In genomic region chr10:132232553-132232949, GRCh38 we compare ENCODE assay signal across 10 cellular contexts. TPM values are rescaled to one million over a fixed set of nuclear protein-coding genes. Genes with fewer than 3 reads are reported as not detected.
DNase-seq lines count a peak whose midpoint lies in the region; ATAC-seq and TF ChIP-seq lines count a peak whose summit lies in the region.
"Had no signal": no experiment of that assay in that cellular context is flagged by ENCODE, and none has a peak within 500 bp of the region (broad histone marks: within the 10 kb centered on the region; RNA-seq: fewer than 3 reads in every experiment).

No MANE protein-coding gene starts in this region.

- peak overlapping the region; percentile 43 for H3K4me3 Mint-ChIP-seq in CD4-positive, alpha-beta T cell
- H3K4me3 Mint-ChIP-seq in GM23338 = no peak overlapping the region
- H3K4me3 Mint-ChIP-seq: type B pancreatic cell had no signal

- no peaks in the 10 kb centered on the region for H3K27me3 Mint-ChIP-seq in CD4-positive, alpha-beta T cell
- peaks cover 2% of the 10 kb centered on the region for H3K27me3 Mint-ChIP-seq in GM23338 (ENCODE audit: insufficient read depth, low read depth, poor library complexity)
- H3K27me3 Mint-ChIP-seq: type B pancreatic cell had no signal

- no peak overlapping the region for H2AFZ ChIP-seq in GM23338

- POLR2A ChIA-PET in CD4-positive, alpha-beta T cell (lab: Charles Lee) = no interaction called here

- H3K4me1 ChIP-seq in GM23338 (ENCODE audit: insufficient read depth) = no peaks in the 10 kb centered on the region

- H3K27me3 ChIP-seq in CD4-positive, alpha-beta T cell (ENCODE audit: control insufficient read depth, insufficient read depth, low read length) = no peaks in the 10 kb centered on the region
- no peaks in the 10 kb centered on the region for H3K27me3 ChIP-seq in GM23338 (ENCODE audit: insufficient read depth)

- H3K4me3 ChIP-seq in GM23338 = no peak overlapping the region

- DNase-seq in CD4-positive, alpha-beta T cell = no peak
- peak; percentile 69 to 71 for DNase-seq in Kasumi-1 (lab: John Stamatoyannopoulos, UW)
- DNase-seq in activated CD4-positive, alpha-beta T cell treated with anti-CD3 and anti-CD28 coated beads, Interleukin-2, amount 50 U/mL, for 48 hours = peak; percentile 36 to 47
- peak; percentile 13 for DNase-seq in midbrain (lab: John Stamatoyannopoulos, UW)
- no peak for DNase-seq in NCI-H226
- DNase-seq in mesenteric fat pad (ENCODE audit: low spot score) = no peak
- DNase-seq in GM23338 (ENCODE audit: low spot score) = no peak
- DNase-seq: NCI-H2029 had no signal

- no peaks in the 10 kb centered on the region for H3K36me3 Mint-ChIP-seq in CD4-positive, alpha-beta T cell (ENCODE audit: low read depth)
- no peaks in the 10 kb centered on the region; the same call in 2 of the 3 replicates for H3K36me3 Mint-ChIP-seq in GM23338 (ENCODE audit: low read depth)
- H3K36me3 Mint-ChIP-seq: type B pancreatic cell had no signal

- CTCF ChIA-PET in CD4-positive, alpha-beta T cell (lab: Charles Lee) = no interaction called here

- no peak overlapping the region for H3K27ac ChIP-seq in CD4-positive, alpha-beta T cell (ENCODE audit: low read depth, low read length)
- H3K27ac ChIP-seq in GM23338 (ENCODE audit: low read depth) = no peak overlapping the region

- peak overlapping the region; percentile 84 for H3K27ac Mint-ChIP-seq in CD4-positive, alpha-beta T cell
- H3K27ac Mint-ChIP-seq in GM23338 = no peak overlapping the region
- H3K27ac Mint-ChIP-seq: type B pancreatic cell had no signal

- ATAC-seq in CD4-positive, alpha-beta T cell (ENCODE audit: poor library complexity) = peak; percentile 44
- ATAC-seq in GM23338 (no peak), HG03175 (IDR thresholded peaks at IDR 0.05; ENCODE audit: unreplicated experiment) (no peak)

- no peaks in the 10 kb centered on the region for H3K9me3 ChIP-seq in CD4-positive, alpha-beta T cell (ENCODE audit: control insufficient read depth, low read length)

- peaks cover 32% of the 10 kb centered on the region for H3K4me1 Mint-ChIP-seq in CD4-positive, alpha-beta T cell (ENCODE audit: low read depth)
- H3K4me1 Mint-ChIP-seq in GM23338 = peaks cover 9% of the 10 kb centered on the region

- no peaks in the 10 kb centered on the region for H3K79me2 ChIP-seq in GM23338 (replicated peaks; ENCODE audit: insufficient read depth)

- H3K9me3 Mint-ChIP-seq in CD4-positive, alpha-beta T cell = no peaks in the 10 kb centered on the region
- no peaks in the 10 kb centered on the region; the same call in 2 of the 3 replicates for H3K9me3 Mint-ChIP-seq in GM23338
- H3K9me3 Mint-ChIP-seq: type B pancreatic cell had no signal

- TF ChIP-seq CTCF in CD4-positive, alpha-beta T cell (IDR thresholded peaks at IDR 0.05) = no peak
- peak in 1 of 2 experiments; percentile 39; a peak in 2 of 4 replicates for TF ChIP-seq CTCF in GM23338 (conservative IDR thresholded peaks at IDR 0.05; ENCODE audit: low read depth in 2 of 2)

- H3K36me3 ChIP-seq in GM23338 (ENCODE audit: insufficient read depth) = no peaks in the 10 kb centered on the region

- no peaks in the 10 kb centered on the region for H3F3A ChIP-seq in GM23338 (replicated peaks; ENCODE audit: low read depth)

- no peaks in the 10 kb centered on the region for H3K9me2 ChIP-seq in GM23338 (ENCODE audit: insufficient read depth)

- intact Hi-C loops in CD4-positive, alpha-beta T cell (cut with DNase I, micrococcal nuclease) = no loop called here

- no peak overlapping the region for H3K4me2 ChIP-seq in GM23338

- no peaks in the 10 kb centered on the region for H4K20me1 ChIP-seq in GM23338 (replicated peaks; ENCODE audit: insufficient read depth)

TF ChIP-seq in GM23338, 12 proteins besides CTCF, POLR2A, EP300 and RAD21 (continues in another document):
- TF ChIP-seq, protein P1, sequence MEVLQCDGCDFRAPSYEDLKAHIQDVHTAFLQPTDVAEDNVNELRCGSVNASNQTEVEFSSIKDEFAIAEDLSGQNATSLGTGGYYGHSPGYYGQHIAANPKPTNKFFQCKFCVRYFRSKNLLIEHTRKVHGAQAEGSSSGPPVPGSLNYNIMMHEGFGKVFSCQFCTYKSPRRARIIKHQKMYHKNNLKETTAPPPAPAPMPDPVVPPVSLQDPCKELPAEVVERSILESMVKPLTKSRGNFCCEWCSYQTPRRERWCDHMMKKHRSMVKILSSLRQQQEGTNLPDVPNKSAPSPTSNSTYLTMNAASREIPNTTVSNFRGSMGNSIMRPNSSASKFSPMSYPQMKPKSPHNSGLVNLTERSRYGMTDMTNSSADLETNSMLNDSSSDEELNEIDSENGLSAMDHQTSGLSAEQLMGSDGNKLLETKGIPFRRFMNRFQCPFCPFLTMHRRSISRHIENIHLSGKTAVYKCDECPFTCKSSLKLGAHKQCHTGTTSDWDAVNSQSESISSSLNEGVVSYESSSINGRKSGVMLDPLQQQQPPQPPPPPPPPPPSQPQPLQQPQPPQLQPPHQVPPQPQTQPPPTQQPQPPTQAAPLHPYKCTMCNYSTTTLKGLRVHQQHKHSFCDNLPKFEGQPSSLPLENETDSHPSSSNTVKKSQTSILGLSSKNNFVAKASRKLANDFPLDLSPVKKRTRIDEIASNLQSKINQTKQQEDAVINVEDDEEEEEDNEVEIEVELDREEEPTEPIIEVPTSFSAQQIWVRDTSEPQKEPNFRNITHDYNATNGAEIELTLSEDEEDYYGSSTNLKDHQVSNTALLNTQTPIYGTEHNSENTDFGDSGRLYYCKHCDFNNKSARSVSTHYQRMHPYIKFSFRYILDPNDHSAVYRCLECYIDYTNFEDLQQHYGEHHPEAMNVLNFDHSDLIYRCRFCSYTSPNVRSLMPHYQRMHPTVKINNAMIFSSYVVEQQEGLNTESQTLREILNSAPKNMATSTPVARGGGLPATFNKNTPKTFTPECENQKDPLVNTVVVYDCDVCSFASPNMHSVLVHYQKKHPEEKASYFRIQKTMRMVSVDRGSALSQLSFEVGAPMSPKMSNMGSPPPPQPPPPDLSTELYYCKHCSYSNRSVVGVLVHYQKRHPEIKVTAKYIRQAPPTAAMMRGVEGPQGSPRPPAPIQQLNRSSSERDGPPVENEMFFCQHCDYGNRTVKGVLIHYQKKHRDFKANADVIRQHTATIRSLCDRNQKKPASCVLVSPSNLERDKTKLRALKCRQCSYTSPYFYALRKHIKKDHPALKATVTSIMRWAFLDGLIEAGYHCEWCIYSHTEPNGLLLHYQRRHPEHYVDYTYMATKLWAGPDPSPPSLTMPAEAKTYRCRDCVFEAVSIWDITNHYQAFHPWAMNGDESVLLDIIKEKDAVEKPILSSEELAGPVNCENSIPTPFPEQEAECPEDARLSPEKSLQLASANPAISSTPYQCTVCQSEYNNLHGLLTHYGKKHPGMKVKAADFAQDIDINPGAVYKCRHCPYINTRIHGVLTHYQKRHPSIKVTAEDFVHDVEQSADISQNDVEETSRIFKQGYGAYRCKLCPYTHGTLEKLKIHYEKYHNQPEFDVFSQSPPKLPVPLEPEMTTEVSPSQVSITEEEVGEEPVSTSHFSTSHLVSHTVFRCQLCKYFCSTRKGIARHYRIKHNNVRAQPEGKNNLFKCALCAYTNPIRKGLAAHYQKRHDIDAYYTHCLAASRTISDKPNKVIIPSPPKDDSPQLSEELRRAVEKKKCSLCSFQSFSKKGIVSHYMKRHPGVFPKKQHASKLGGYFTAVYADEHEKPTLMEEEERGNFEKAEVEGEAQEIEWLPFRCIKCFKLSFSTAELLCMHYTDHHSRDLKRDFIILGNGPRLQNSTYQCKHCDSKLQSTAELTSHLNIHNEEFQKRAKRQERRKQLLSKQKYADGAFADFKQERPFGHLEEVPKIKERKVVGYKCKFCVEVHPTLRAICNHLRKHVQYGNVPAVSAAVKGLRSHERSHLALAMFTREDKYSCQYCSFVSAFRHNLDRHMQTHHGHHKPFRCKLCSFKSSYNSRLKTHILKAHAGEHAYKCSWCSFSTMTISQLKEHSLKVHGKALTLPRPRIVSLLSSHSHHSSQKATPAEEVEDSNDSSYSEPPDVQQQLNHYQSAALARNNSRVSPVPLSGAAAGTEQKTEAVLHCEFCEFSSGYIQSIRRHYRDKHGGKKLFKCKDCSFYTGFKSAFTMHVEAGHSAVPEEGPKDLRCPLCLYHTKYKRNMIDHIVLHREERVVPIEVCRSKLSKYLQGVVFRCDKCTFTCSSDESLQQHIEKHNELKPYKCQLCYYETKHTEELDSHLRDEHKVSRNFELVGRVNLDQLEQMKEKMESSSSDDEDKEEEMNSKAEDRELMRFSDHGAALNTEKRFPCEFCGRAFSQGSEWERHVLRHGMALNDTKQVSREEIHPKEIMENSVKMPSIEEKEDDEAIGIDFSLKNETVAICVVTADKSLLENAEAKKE (CRISPR knock-in tag; IDR thresholded peaks at IDR 0.05) = no peak
- no peak for TF ChIP-seq EZH2phosphoT487 (IDR thresholded peaks at IDR 0.05; ENCODE audit: unreplicated experiment)
- TF ChIP-seq CREB1 (CRISPR knock-in tag; IDR thresholded peaks at IDR 0.05; ENCODE audit: low read depth) = no peak
- no peak for TF ChIP-seq EZH2 (IDR thresholded peaks at IDR 0.05; ENCODE audit: low read depth, unreplicated experiment)
- TF ChIP-seq JUNB (IDR thresholded peaks at IDR 0.05; ENCODE audit: unreplicated experiment) = no peak
- TF ChIP-seq POLR2AphosphoS5 (IDR thresholded peaks at IDR 0.05; ENCODE audit: low read depth) = no peak
- no peak for TF ChIP-seq ZNF331 (CRISPR knock-in tag; IDR thresholded peaks at IDR 0.05; ENCODE audit: low read depth)
- TF ChIP-seq, protein P2, sequence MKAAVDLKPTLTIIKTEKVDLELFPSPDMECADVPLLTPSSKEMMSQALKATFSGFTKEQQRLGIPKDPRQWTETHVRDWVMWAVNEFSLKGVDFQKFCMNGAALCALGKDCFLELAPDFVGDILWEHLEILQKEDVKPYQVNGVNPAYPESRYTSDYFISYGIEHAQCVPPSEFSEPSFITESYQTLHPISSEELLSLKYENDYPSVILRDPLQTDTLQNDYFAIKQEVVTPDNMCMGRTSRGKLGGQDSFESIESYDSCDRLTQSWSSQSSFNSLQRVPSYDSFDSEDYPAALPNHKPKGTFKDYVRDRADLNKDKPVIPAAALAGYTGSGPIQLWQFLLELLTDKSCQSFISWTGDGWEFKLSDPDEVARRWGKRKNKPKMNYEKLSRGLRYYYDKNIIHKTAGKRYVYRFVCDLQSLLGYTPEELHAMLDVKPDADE (IDR thresholded peaks at IDR 0.05) = no peak
- TF ChIP-seq STAT1 (IDR thresholded peaks at IDR 0.05; ENCODE audit: unreplicated experiment) = no peak
- TF ChIP-seq NANOG (IDR thresholded peaks at IDR 0.05; ENCODE audit: borderline replicate concordance) = no peak
- no peak for TF ChIP-seq ZNF114 (CRISPR knock-in tag; IDR thresholded peaks at IDR 0.05)

RNA-seq across cellular contexts. Expression of gene DPYSL4, which starts 45.8 kb away (rescaled TPM):
- under 1 TPM; 0.64 to 0.96 TPM for total RNA-seq in CD4-positive, alpha-beta T cell
- total RNA-seq in mesenteric fat pad = 1.8 TPM
- total RNA-seq in GM23338 (2014; rRNA removed; shearing (Covaris generic)) = 23.9 and 24.6 TPM in 2 replicates
- polyA plus RNA-seq in GM23338 (2016; fragmentation: Nextera tagmentation; extraction: Ambion mirVana) = 9.7 and 10.6 TPM in 2 replicates

Comparison
In these comparisons a context has a peak if more than half of its experiments do, and no peak if none do; other contexts are left out.
1. DNase-seq: peak in Kasumi-1 (2 of 2), activated CD4-positive, alpha-beta T cell treated with anti-CD3 and anti-CD28 coated beads, Interleukin-2, amount 50 U/mL, for 48 hours (2 of 2) and midbrain (single experiment); none in CD4-positive, alpha-beta T cell (0 of 10), NCI-H226 (single experiment), mesenteric fat pad (single experiment) and GM23338 (single experiment).